In genomic region chr16:56424791-56425438, GRCh38 we compare ENCODE assay signal across 8 cellular contexts. TPM values are rescaled to one million over a fixed set of nuclear protein-coding genes. Genes with fewer than 3 reads are reported as not detected.
DNase-seq lines count a peak whose midpoint lies in the region; ATAC-seq, FAIRE-seq and TF ChIP-seq lines count a peak whose summit lies in the region.

No MANE protein-coding gene starts in this region.

- CTCF ChIA-PET in SK-N-SH (lab: Yijun Ruan, JAX): no interaction called here

- H3K4me3 ChIP-seq in SK-N-SH (ENCODE audit: low read depth in 2 of 2, low read length in 1 of 2) (peak overlapping the region; percentile 80 to 93), astrocyte of the cerebellum (ENCODE audit: low read depth, low read length) (peak overlapping the region; percentile 49), iPS-15b (ENCODE audit: low read depth, low read length) (peak overlapping the region; percentile 62), small intestine (ENCODE audit: low read depth in 1 of 2, low read length in 2 of 2) (peak overlapping the region; percentile 96 to 99)

- POLR2A ChIA-PET in SK-N-SH (lab: Yijun Ruan, JAX): no interaction called here

- TF ChIP-seq CTCF in SK-N-SH (IDR thresholded peaks at IDR 0.05) (no peak), astrocyte of the cerebellum (IDR thresholded peaks at IDR 0.05; ENCODE audit: low read depth, low read length, missing control alignments) (no peak)

- peaks cover 5% of the 10 kb centered on the region; the same call in 1 of the 2 replicates for H3K9me3 ChIP-seq in SK-N-SH
- H3K9me3 ChIP-seq in iPS-15b (ENCODE audit: control insufficient read depth, insufficient read depth, low read length): no peaks in the 10 kb centered on the region
- H3K9me3 ChIP-seq in small intestine (ENCODE audit: control insufficient read depth, low read depth): no peaks in the 10 kb centered on the region

- H3K79me2 ChIP-seq in SK-N-SH (ENCODE audit: insufficient read depth): peaks cover 51% of the 10 kb centered on the region

- no peak for TF ChIP-seq RAD21 in SK-N-SH (IDR thresholded peaks at IDR 0.05; ENCODE audit: low read length)

- peaks cover 42% of the 10 kb centered on the region for H4K20me1 ChIP-seq in SK-N-SH (ENCODE audit: insufficient read depth)

- H3K9me2 ChIP-seq in SK-N-SH: no peaks in the 10 kb centered on the region

- H3K36me3 ChIP-seq in SK-N-SH (replicated peaks in 1 of 2; ENCODE audit: control insufficient read depth in 1 of 2, insufficient read depth in 2 of 2, low read length in 1 of 2) (peaks cover 0 to 15% of the 10 kb centered on the region in 2 experiments), iPS-15b (ENCODE audit: control insufficient read depth, insufficient read depth, low read length) (no peaks in the 10 kb centered on the region), small intestine (ENCODE audit: control insufficient read depth in 2 of 2, insufficient read depth in 2 of 2, low read length in 2 of 2) (no peaks in the 10 kb centered on the region)

- WGBS in SK-N-SH (ENCODE audit: low lambda C conversion rate): under 1% methylated on average over 25 of the region's 79 CpGs
- 0 to 1% (median 1%) methylated on average over 46 to 79 of the region's 79 CpGs for WGBS in small intestine, 3 donors

- in situ Hi-C loops in astrocyte of the cerebellum (cut with HindIII; ENCODE audit: low sequenced_read_pairs): no loop called here

- ATAC-seq in HG03064 (IDR thresholded peaks at IDR 0.05; ENCODE audit: low read depth, unreplicated experiment): peak; percentile 22

- H2AFZ ChIP-seq in SK-N-SH (ENCODE audit: low read depth): no peak overlapping the region

- peaks cover 28% of the 10 kb centered on the region for H3F3A ChIP-seq in SK-N-SH (replicated peaks; ENCODE audit: insufficient read depth)

- H3K27me3 ChIP-seq in SK-N-SH (ENCODE audit: insufficient read depth) (no peaks in the 10 kb centered on the region), iPS-15b (ENCODE audit: control insufficient read depth, insufficient read depth, low read length) (peaks cover 7% of the 10 kb centered on the region), small intestine (ENCODE audit: control insufficient read depth in 2 of 2, insufficient read depth in 2 of 2, low read length in 2 of 2) (no peaks in the 10 kb centered on the region)

- FAIRE-seq in small intestine (lab: Jason Lieb, UNC): no peak

- H3K9ac ChIP-seq in SK-N-SH (peak overlapping the region; percentile 92), iPS-15b (ENCODE audit: low read depth, low read length) (no peak overlapping the region)

- H3K27ac ChIP-seq in SK-N-SH (ENCODE audit: low read depth in 2 of 2, low read length in 1 of 2): peak overlapping the region; percentile 28 to 61; a peak in 3 of 4 replicates
- peak overlapping the region; percentile 91 to 97 for H3K27ac ChIP-seq in small intestine (ENCODE audit: low read depth in 1 of 2, low read length in 1 of 2)

- peak overlapping the region; percentile 83; the same call in 1 of the 2 replicates for H3K4me2 ChIP-seq in SK-N-SH

- peaks cover 0 to 9% of the 10 kb centered on the region in 2 experiments; a peak in 3 of 4 replicates for H3K4me1 ChIP-seq in SK-N-SH (ENCODE audit: control insufficient read depth in 1 of 2, insufficient read depth in 2 of 2, low read depth in 1 of 2, low read length in 1 of 2)
- peaks cover 14% of the 10 kb centered on the region for H3K4me1 ChIP-seq in iPS-15b (ENCODE audit: control insufficient read depth, insufficient read depth, low read length)
- H3K4me1 ChIP-seq in small intestine (ENCODE audit: control insufficient read depth in 2 of 2, insufficient read depth in 1 of 2, low read depth in 1 of 2, low read length in 1 of 2): peaks cover 8 to 14% of the 10 kb centered on the region in 2 donors

- DNase-seq in NCI-H2227 (lab: John Stamatoyannopoulos, UW; ENCODE audit: unreplicated experiment) (peak; percentile 40), NCI-H2227 treated with DMSO at 0.1 percent for 48 hours (lab: John Stamatoyannopoulos, UW) (no peak), SK-N-SH (peak; percentile 77), astrocyte of the cerebellum (ENCODE audit: low read depth) (no peak), small intestine (no peak), NCI-H526 treated with DMSO at 0.1 percent for 48 hours (lab: John Stamatoyannopoulos, UW) (no peak)

- TF ChIP-seq EP300 in SK-N-SH (IDR thresholded peaks at IDR 0.05; ENCODE audit: borderline replicate concordance in 1 of 2, low read depth in 1 of 2, low read length in 1 of 2): no peak

TF ChIP-seq in SK-N-SH, 30 proteins besides CTCF, POLR2A, EP300 and RAD21:
- TF ChIP-seq SIN3A (IDR thresholded peaks at IDR 0.05; ENCODE audit: borderline replicate concordance, low read depth, low read length) (no peak), TEAD4 (IDR thresholded peaks at IDR 0.05; ENCODE audit: borderline replicate concordance, insufficient read depth) (no peak), JUND (IDR thresholded peaks at IDR 0.05) (no peak), GABPA (IDR thresholded peaks at IDR 0.05; ENCODE audit: low read depth) (no peak), NFIC (IDR thresholded peaks at IDR 0.05; ENCODE audit: borderline replicate concordance) (no peak), TCF12 (IDR thresholded peaks at IDR 0.05) (no peak), CHD2 (IDR thresholded peaks at IDR 0.05; ENCODE audit: low read length, partially characterized antibody) (no peak), RXRA (IDR thresholded peaks at IDR 0.05; ENCODE audit: borderline replicate concordance, low read depth) (no peak), FOXM1 (IDR thresholded peaks at IDR 0.05; ENCODE audit: low read depth) (no peak), YY1 (IDR thresholded peaks at IDR 0.05; ENCODE audit: low read depth) (no peak), MXI1 (IDR thresholded peaks at IDR 0.05; ENCODE audit: low read depth, low read length) (no peak), FOSL2 (IDR thresholded peaks at IDR 0.05; ENCODE audit: borderline replicate concordance, low read depth) (no peak), FOXJ3 (CRISPR knock-in tag; IDR thresholded peaks at IDR 0.05) (no peak), EZH2phosphoT487 (IDR thresholded peaks at IDR 0.05; ENCODE audit: borderline replicate concordance, low read depth) (no peak), RFX5 (IDR thresholded peaks at IDR 0.05; ENCODE audit: low read length) (no peak), RCOR1 (IDR thresholded peaks at IDR 0.05; ENCODE audit: low read length) (no peak), SMC3 (IDR thresholded peaks at IDR 0.05; ENCODE audit: low read depth, low read length) (no peak)
- TF ChIP-seq, protein P1, sequence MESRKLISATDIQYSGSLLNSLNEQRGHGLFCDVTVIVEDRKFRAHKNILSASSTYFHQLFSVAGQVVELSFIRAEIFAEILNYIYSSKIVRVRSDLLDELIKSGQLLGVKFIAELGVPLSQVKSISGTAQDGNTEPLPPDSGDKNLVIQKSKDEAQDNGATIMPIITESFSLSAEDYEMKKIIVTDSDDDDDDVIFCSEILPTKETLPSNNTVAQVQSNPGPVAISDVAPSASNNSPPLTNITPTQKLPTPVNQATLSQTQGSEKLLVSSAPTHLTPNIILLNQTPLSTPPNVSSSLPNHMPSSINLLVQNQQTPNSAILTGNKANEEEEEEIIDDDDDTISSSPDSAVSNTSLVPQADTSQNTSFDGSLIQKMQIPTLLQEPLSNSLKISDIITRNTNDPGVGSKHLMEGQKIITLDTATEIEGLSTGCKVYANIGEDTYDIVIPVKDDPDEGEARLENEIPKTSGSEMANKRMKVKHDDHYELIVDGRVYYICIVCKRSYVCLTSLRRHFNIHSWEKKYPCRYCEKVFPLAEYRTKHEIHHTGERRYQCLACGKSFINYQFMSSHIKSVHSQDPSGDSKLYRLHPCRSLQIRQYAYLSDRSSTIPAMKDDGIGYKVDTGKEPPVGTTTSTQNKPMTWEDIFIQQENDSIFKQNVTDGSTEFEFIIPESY (IDR thresholded peaks at IDR 0.05; ENCODE audit: borderline replicate concordance, low read depth): no peak

RNA-seq across cellular contexts. Expression of gene AMFR, which starts 0.4 kb away (rescaled TPM):
- polyA plus RNA-seq in SK-N-SH (2012; rRNA removed): 52.9 and 65.3 TPM in 2 replicates
- 40.4 and 50.6 TPM in 2 replicates for polyA plus RNA-seq in SK-N-SH (2012; cell fraction: cytosol; rRNA removed)
- polyA plus RNA-seq in SK-N-SH (2012; cell fraction: nucleus; rRNA removed): 56.5 and 61.3 TPM in 2 replicates
- 10 to 100 TPM; 55.9 to 75.1 (median 65.8) TPM for polyA plus RNA-seq in small intestine

RNA-seq across cellular contexts. Expression of gene NUDT21, which starts 26.2 kb away (rescaled TPM):
- polyA plus RNA-seq in SK-N-SH (2012; rRNA removed) (42.2 and 45.5 TPM in 2 replicates), small intestine (10 to 100 TPM; 27.5 to 52.4 (median 49.6) TPM)
- 58.7 and 79.2 TPM in 2 replicates for polyA plus RNA-seq in SK-N-SH (2012; cell fraction: cytosol; rRNA removed)
- polyA plus RNA-seq in SK-N-SH (2012; cell fraction: nucleus; rRNA removed): 20.0 and 29.9 TPM in 2 replicates

RNA-seq across cellular contexts. Expression of gene OGFOD1, which starts 26.4 kb away (rescaled TPM):
- 29.9 and 35.6 TPM in 2 replicates for polyA plus RNA-seq in SK-N-SH (2012; rRNA removed)
- polyA plus RNA-seq in SK-N-SH (2012; cell fraction: cytosol; rRNA removed): 43.8 and 54.4 TPM in 2 replicates
- 20.1 and 31.0 TPM in 2 replicates for polyA plus RNA-seq in SK-N-SH (2012; cell fraction: nucleus; rRNA removed)
- 10 to 100 TPM in 1 of 3 donors, 1 to 10 TPM in 2; 5.9 to 16.9 (median 7.2) TPM for polyA plus RNA-seq in small intestine

Comparison
In these comparisons a context has a peak if more than half of its experiments do, and no peak if none do; other contexts are left out.
1. DNase-seq: peak in NCI-H2227 (single experiment) and SK-N-SH (single experiment); none in NCI-H2227 treated with DMSO at 0.1 percent for 48 hours (single experiment), astrocyte of the cerebellum (single experiment), small intestine (single experiment) and NCI-H526 treated with DMSO at 0.1 percent for 48 hours (single experiment).
2. Peak in every context shown above with its lines, with median percentiles within 50 percentile points of each other: H3K4me3 ChIP-seq.